22 cellular contexts compared by ENCODE assay signal in the genomic region with DNA sequence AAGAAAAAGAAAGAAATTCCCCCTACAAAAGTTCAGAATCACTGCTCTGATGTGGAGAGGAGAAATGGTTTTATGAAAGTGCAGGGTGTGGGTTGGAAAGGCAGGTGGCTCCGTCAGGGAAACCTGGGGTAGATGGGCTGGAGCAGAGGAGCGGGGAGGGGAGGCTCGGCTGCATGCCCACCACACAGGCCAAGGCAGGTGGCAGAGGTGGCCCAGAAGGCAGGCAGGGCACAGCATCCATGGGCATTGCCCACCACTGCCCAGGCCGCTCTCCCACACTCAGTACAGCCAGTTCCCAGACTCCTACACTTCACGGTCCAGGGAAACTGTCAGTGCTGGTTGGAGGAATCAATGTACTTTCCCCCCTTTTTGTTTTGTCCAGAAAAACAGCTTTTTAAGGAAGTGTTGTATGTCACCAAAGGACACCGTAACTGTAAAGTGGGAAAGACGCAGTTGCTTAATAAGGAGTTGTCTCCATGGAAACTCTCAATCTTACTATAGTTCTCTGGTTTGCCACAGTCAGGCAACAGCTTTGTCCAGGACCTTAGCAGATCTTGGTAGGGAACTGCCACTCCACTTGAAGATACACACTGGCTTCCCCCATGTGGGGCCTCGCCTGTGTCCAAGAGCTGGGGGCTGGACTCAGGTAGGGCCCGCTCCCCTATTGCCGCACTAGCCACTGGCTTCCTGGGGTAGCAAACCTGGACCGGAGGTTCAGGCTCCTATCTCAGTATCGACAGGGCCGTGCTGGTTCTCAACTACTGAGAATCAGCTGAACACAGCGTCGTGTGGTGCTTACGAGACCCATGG.
DNase-seq lines count a peak whose midpoint lies in the region; ATAC-seq and TF ChIP-seq lines count a peak whose summit lies in the region.
"Had no signal": no experiment of that assay in that cellular context is flagged by ENCODE, and none has a peak within 500 bp of the region (broad histone marks: within the 10 kb centered on the region; RNA-seq: fewer than 3 reads in every experiment).

No MANE protein-coding gene starts in this region.

- peak overlapping the region in 7 of 10 donors; percentile 15 to 56 (median 30) for H3K27ac ChIP-seq in heart right ventricle
- no peak overlapping the region for H3K27ac ChIP-seq in endodermal cell (ENCODE audit: low read depth, low read length)
- peak overlapping the region in 3 of 4 donors; percentile 30 to 36 (median 32) for H3K27ac ChIP-seq in upper lobe of left lung
- H3K27ac ChIP-seq: parathyroid adenoma had no signal

- peaks cover 11% of the 10 kb centered on the region for H3K4me1 Mint-ChIP-seq in endodermal cell
- H3K4me1 Mint-ChIP-seq in progenitor cell of endocrine pancreas (ENCODE audit: low read depth), result no peaks in the 10 kb centered on the region
- no peaks in the 10 kb centered on the region for H3K4me1 Mint-ChIP-seq in natural killer cell
- H3K4me1 Mint-ChIP-seq: activated CD4-positive, alpha-beta memory T cell treated with anti-CD3 and anti-CD28 coated beads, Interleukin-2, amount 10 ng/mL, durations not matched to agents 7 days and 5 days had no signal

- intact Hi-C loops in heart right ventricle (cut with DNase I) (no loop called here), Right ventricle myocardium superior (cut with DNase I) (no loop called here), natural killer cell (cut with micrococcal nuclease) (no loop called here)

- H3K36me3 ChIP-seq in heart right ventricle (peaks cover 0 to 91% (median 53%) of the 10 kb centered on the region in 9 donors), endodermal cell (ENCODE audit: control insufficient read depth, insufficient read depth, low read length) (peaks cover 92% of the 10 kb centered on the region), upper lobe of left lung (peaks cover 0 to 91% (median 41%) of the 10 kb centered on the region in 4 donors)
- H3K36me3 ChIP-seq: transverse colon had no signal

- H3K4me3 ChIP-seq in heart right ventricle (no peak overlapping the region), endodermal cell (ENCODE audit: low read length) (no peak overlapping the region), upper lobe of left lung (no peak overlapping the region)
- H3K4me3 ChIP-seq: heart left ventricle, transverse colon had no signal

- H3K27ac Mint-ChIP-seq in endodermal cell, result peak overlapping the region; percentile 61
- peak overlapping the region; percentile 35 for H3K27ac Mint-ChIP-seq in progenitor cell of endocrine pancreas
- H3K27ac Mint-ChIP-seq in natural killer cell, result no peak overlapping the region
- H3K27ac Mint-ChIP-seq: activated CD4-positive, alpha-beta memory T cell treated with anti-CD3 and anti-CD28 coated beads, Interleukin-2, amount 10 ng/mL, durations not matched to agents 7 days and 5 days; naive thymus-derived CD8-positive, alpha-beta T cell had no signal

- DNase-seq in heart right ventricle (no peak), Right ventricle myocardium superior (no peak), endodermal cell (no peak), progenitor cell of endocrine pancreas (ENCODE audit: low spot score, unreplicated experiment) (no peak), upper lobe of left lung (peak in 1 of 2 donors; percentile 54), natural killer cell (no peak), EL (no peak)
- no peak for DNase-seq in activated CD4-positive, alpha-beta T cell treated with anti-CD3 and anti-CD28 coated beads, Interleukin-2, amount 50 U/mL, for 4 hours
- DNase-seq: activated CD4-positive, alpha-beta memory T cell treated with anti-CD3 and anti-CD28 coated beads, Interleukin-2, amount 10 ng/mL, durations not matched to agents 7 days and 5 days; activated CD4-positive, CD25-positive, alpha-beta regulatory T cell; activated effector memory CD4-positive, alpha-beta T cell treated with anti-CD3 and anti-CD28 coated beads, Interleukin-2, amount 50 U/mL, for 16 hours; DMS79; Karpas-422; left colon; naive thymus-derived CD8-positive, alpha-beta T cell; NCI-H1092 treated with DMSO at 0.1 percent for 48 hours; NCI-H526; RPMI8226; T-helper 9 cell; transverse colon had no signal

- H3K27me3 Mint-ChIP-seq in endodermal cell (ENCODE audit: insufficient read depth), result no peaks in the 10 kb centered on the region
- no peaks in the 10 kb centered on the region for H3K27me3 Mint-ChIP-seq in progenitor cell of endocrine pancreas
- peaks cover 5 to 8% of the 10 kb centered on the region in 2 donors for H3K27me3 Mint-ChIP-seq in natural killer cell (ENCODE audit: low read depth in 2 of 2)

- no peak for TF ChIP-seq POLR2A in upper lobe of left lung (IDR thresholded peaks at IDR 0.05)

- H3K9me3 Mint-ChIP-seq in endodermal cell (no peaks in the 10 kb centered on the region), progenitor cell of endocrine pancreas (ENCODE audit: low read depth) (no peaks in the 10 kb centered on the region), natural killer cell (no peaks in the 10 kb centered on the region)
- H3K9me3 Mint-ChIP-seq: naive thymus-derived CD8-positive, alpha-beta T cell had no signal

- H3K4me1 ChIP-seq in heart right ventricle, result peaks cover 5 to 36% (median 14%) of the 10 kb centered on the region in 9 donors
- no peaks in the 10 kb centered on the region for H3K4me1 ChIP-seq in endodermal cell (ENCODE audit: control insufficient read depth, insufficient read depth, low read length)
- H3K4me1 ChIP-seq in upper lobe of left lung, result peaks cover 0 to 7% (median 5%) of the 10 kb centered on the region in 4 donors
- H3K4me1 ChIP-seq: parathyroid adenoma, transverse colon had no signal

- no peak for TF ChIP-seq EP300 in upper lobe of left lung (IDR thresholded peaks at IDR 0.05)

- H3K4me3 Mint-ChIP-seq in endodermal cell (no peak overlapping the region), progenitor cell of endocrine pancreas (ENCODE audit: low read depth) (no peak overlapping the region), natural killer cell (no peak overlapping the region)
- H3K4me3 Mint-ChIP-seq: activated CD4-positive, alpha-beta memory T cell treated with anti-CD3 and anti-CD28 coated beads, Interleukin-2, amount 10 ng/mL, durations not matched to agents 7 days and 5 days; naive thymus-derived CD8-positive, alpha-beta T cell had no signal

- no peaks in the 10 kb centered on the region for H3K9me3 ChIP-seq in heart right ventricle
- no peaks in the 10 kb centered on the region for H3K9me3 ChIP-seq in endodermal cell (ENCODE audit: control insufficient read depth, low read length)
- H3K9me3 ChIP-seq in upper lobe of left lung, result no peaks in the 10 kb centered on the region
- H3K9me3 ChIP-seq: heart left ventricle, transverse colon had no signal

- ATAC-seq in heart right ventricle (peak in 3 of 8 donors; percentile 7 to 32 (median 21)), Right ventricle myocardium superior (ENCODE audit: poor library complexity) (no peak), upper lobe of left lung (ENCODE audit: low FRiP score in 2 of 2) (peak in 1 of 2 donors; percentile 52), natural killer cell (no peak)
- ATAC-seq: left colon; naive thymus-derived CD8-positive, alpha-beta T cell had no signal

- H3K9ac ChIP-seq in endodermal cell (ENCODE audit: extremely low read depth, low read length, poor library complexity, severe bottlenecking), result no peak overlapping the region
- H3K9ac ChIP-seq: parathyroid adenoma had no signal

- H3K27me3 ChIP-seq in heart right ventricle (no peaks in the 10 kb centered on the region), endodermal cell (ENCODE audit: control insufficient read depth, insufficient read depth, low read length, poor library complexity, severe bottlenecking) (no peaks in the 10 kb centered on the region), upper lobe of left lung (no peaks in the 10 kb centered on the region)
- H3K27me3 ChIP-seq: heart left ventricle, transverse colon had no signal

- WGBS in heart right ventricle, 2 donors, result 87 to 92% methylated on average over 16 of the region's 16 CpGs
- 95 to 96% methylated on average over 11 to 16 of the region's 16 CpGs for WGBS in endodermal cell (ENCODE audit: insufficient coverage in 1 of 2, insufficient read length in 1 of 2), 2 experiments
- WGBS in upper lobe of left lung, 2 donors, result 91% methylated on average over 13 to 16 of the region's 16 CpGs

- peaks cover 90% of the 10 kb centered on the region for H3K36me3 Mint-ChIP-seq in endodermal cell (ENCODE audit: low read depth)
- peaks cover 13% of the 10 kb centered on the region for H3K36me3 Mint-ChIP-seq in progenitor cell of endocrine pancreas (ENCODE audit: insufficient read depth)
- H3K36me3 Mint-ChIP-seq in natural killer cell, result no peaks in the 10 kb centered on the region
- H3K36me3 Mint-ChIP-seq: naive thymus-derived CD8-positive, alpha-beta T cell had no signal

- TF ChIP-seq CTCF in heart right ventricle (IDR thresholded peaks at IDR 0.05) (no peak), endodermal cell (conservative IDR thresholded peaks at IDR 0.05) (no peak), progenitor cell of endocrine pancreas (IDR thresholded peaks at IDR 0.05; ENCODE audit: unreplicated experiment) (no peak), upper lobe of left lung (IDR thresholded peaks at IDR 0.05) (no peak), natural killer cell (IDR thresholded peaks at IDR 0.05) (no peak)

Comparison
In these comparisons a context has a peak if more than half of its experiments do, and no peak if none do; other contexts are left out.
1. H3K27ac Mint-ChIP-seq: peak in endodermal cell (single experiment) and progenitor cell of endocrine pancreas (single experiment); none in natural killer cell (0 of 2).